In genomic region chr17:49495842-49496182, GRCh38 we compare ENCODE assay signal across 9 cellular contexts. TPM values are rescaled to one million over a fixed set of nuclear protein-coding genes. Genes with fewer than 3 reads are reported as not detected.
DNase-seq lines count a peak whose midpoint lies in the region; ATAC-seq and TF ChIP-seq lines count a peak whose summit lies in the region.
"Had no signal": no experiment of that assay in that cellular context is flagged by ENCODE, and none has a peak within 500 bp of the region (broad histone marks: within the 10 kb centered on the region; RNA-seq: fewer than 3 reads in every experiment).

No MANE protein-coding gene starts in this region.

- H3K9ac ChIP-seq in mucosa of rectum (ENCODE audit: low read depth in 1 of 2, low read length in 2 of 2), result no peak overlapping the region

- peaks cover 42% of the 10 kb centered on the region for H3K27me3 Mint-ChIP-seq in central memory CD8-positive, alpha-beta T cell

- TF ChIP-seq CTCF in vagina (IDR thresholded peaks at IDR 0.05), result no peak
- no peak for TF ChIP-seq CTCF in GM13976 (IDR thresholded peaks at IDR 0.05; ENCODE audit: borderline replicate concordance, control extremely low read depth, extremely low read depth, insufficient read depth, missing control alignments)

- peak; percentile 6 for DNase-seq in stimulated activated CD4-positive, alpha-beta T cell treated with anti-CD3 and anti-CD28 coated beads, Interleukin-4, amount 100 ng/mL, for 1 hour
- DNase-seq in stimulated activated CD4-positive, alpha-beta T cell treated with anti-CD3 and anti-CD28 coated beads, Interleukin-4, amount 100 ng/mL, for 4 hours, result no peak
- no peak for DNase-seq in central memory CD8-positive, alpha-beta T cell (ENCODE audit: low spot score in 2 of 2)
- no peak for DNase-seq in vagina (ENCODE audit: extremely low spot score in 2 of 2)
- no peak for DNase-seq in GM13976 (ENCODE audit: low spot score)

- H3K4me1 Mint-ChIP-seq in central memory CD8-positive, alpha-beta T cell, result peaks cover 41% of the 10 kb centered on the region

- H3K9me3 ChIP-seq in mucosa of rectum (ENCODE audit: control insufficient read depth in 2 of 2, low read length in 2 of 2) (no peaks in the 10 kb centered on the region), vagina (no peaks in the 10 kb centered on the region)

- H3K4me1 ChIP-seq in mucosa of rectum (ENCODE audit: control insufficient read depth in 2 of 2, insufficient read depth in 2 of 2, low read length in 2 of 2), result peaks cover 17 to 22% of the 10 kb centered on the region in 2 donors
- peaks cover 29% of the 10 kb centered on the region for H3K4me1 ChIP-seq in vagina

- peak overlapping the region; percentile 25 to 26 for H3K4me3 ChIP-seq in mucosa of rectum (ENCODE audit: low read length in 2 of 2)
- peak overlapping the region; percentile 45 to 56 for H3K4me3 ChIP-seq in vagina
- H3K4me3 ChIP-seq: lung had no signal

- in situ Hi-C loops in GM13976 (cut with MboI; ENCODE audit: low sequenced_read_pairs, unreplicated experiment), result no loop called here

- no peak for ATAC-seq in central memory CD8-positive, alpha-beta T cell (replicated peaks; ENCODE audit: extremely low read depth, poor library complexity, severe bottlenecking)
- ATAC-seq in HG02759 (IDR thresholded peaks at IDR 0.05; ENCODE audit: unreplicated experiment), result no peak
- no peak for ATAC-seq in HG03521 (IDR thresholded peaks at IDR 0.05; ENCODE audit: unreplicated experiment)

- H3K36me3 Mint-ChIP-seq in central memory CD8-positive, alpha-beta T cell (ENCODE audit: insufficient read depth), result peaks cover 6% of the 10 kb centered on the region

- H3K36me3 ChIP-seq in mucosa of rectum (ENCODE audit: control insufficient read depth in 2 of 2, insufficient read depth in 2 of 2, low read length in 2 of 2), result no peaks in the 10 kb centered on the region
- H3K36me3 ChIP-seq in vagina, result no peaks in the 10 kb centered on the region

- H3K27ac ChIP-seq in mucosa of rectum (ENCODE audit: low read depth in 2 of 2, low read length in 2 of 2) (no peak overlapping the region), vagina (peak overlapping the region; percentile 24)

- H3K27me3 ChIP-seq in mucosa of rectum (ENCODE audit: control insufficient read depth in 2 of 2, insufficient read depth in 2 of 2, low read length in 2 of 2) (peaks cover 37 to 48% of the 10 kb centered on the region in 2 donors), vagina (no peaks in the 10 kb centered on the region)

- intact Hi-C loops in vagina (cut with DNase I), result loop anchor here (2.0 kb wide), 1 partner anchor 61 kb away; no protein-coding TSS in a partner anchor

- no peak overlapping the region for H3K27ac Mint-ChIP-seq in central memory CD8-positive, alpha-beta T cell (ENCODE audit: low read depth)

- TF ChIP-seq POLR2A in vagina (IDR thresholded peaks at IDR 0.05), result no peak

- H3K9me3 Mint-ChIP-seq in central memory CD8-positive, alpha-beta T cell, result no peaks in the 10 kb centered on the region

- peak overlapping the region; percentile 84 for H3K4me3 Mint-ChIP-seq in central memory CD8-positive, alpha-beta T cell

RNA-seq across cellular contexts. Expression of gene NGFR, which starts 0.7 kb away (rescaled TPM):
- total RNA-seq in vagina, result 41.7 TPM
